Comparison of ENCODE assay signal across 14 cellular contexts in genomic region chr2:55235724-55236538, GRCh38. TPM values are rescaled to one million over a fixed set of nuclear protein-coding genes. Genes with fewer than 3 reads are reported as not detected.
DNase-seq lines count a peak whose midpoint lies in the region; ATAC-seq, FAIRE-seq and TF ChIP-seq lines count a peak whose summit lies in the region.
"Had no signal": no experiment of that assay in that cellular context is flagged by ENCODE, and none has a peak within 500 bp of the region (broad histone marks: within the 10 kb centered on the region; RNA-seq: fewer than 3 reads in every experiment).

No MANE protein-coding gene starts in this region.

- peaks cover 49% of the 10 kb centered on the region for H3K36me3 ChIP-seq in SK-N-MC (ENCODE audit: insufficient read depth, low read length)
- H3K36me3 ChIP-seq in pancreas: peaks cover 0 to 25% (median 0%) of the 10 kb centered on the region in 3 donors

- DNase-seq in activated CD4-positive, alpha-beta memory T cell treated with anti-CD3 and anti-CD28 coated beads for 36 hours: no peak
- no peak for DNase-seq in activated CD4-positive, alpha-beta memory T cell treated with anti-CD3 and anti-CD28 coated beads, Interleukin-2, amount 10 ng/mL, durations not matched to agents 7 days and 5 days
- peak; percentile 18 for DNase-seq in EH (ENCODE audit: low read depth)
- DNase-seq in SK-N-MC (ENCODE audit: low read depth, low spot score): no peak
- no peak for DNase-seq in naive thymus-derived CD8-positive, alpha-beta T cell
- no peak for DNase-seq in immature natural killer cell
- DNase-seq in pancreas: no peak
- no peak for DNase-seq in MV-4-11 (lab: John Stamatoyannopoulos, UW)
- DNase-seq: mesendoderm, NCI-H1436 treated with DMSO at 0.1 percent for 48 hours had no signal

- no peak overlapping the region for H3K4me3 ChIP-seq in SK-N-MC
- no peak overlapping the region for H3K4me3 ChIP-seq in pancreas
- H3K4me3 ChIP-seq: thoracic aorta had no signal

- peaks cover 48% of the 10 kb centered on the region for H3K36me3 Mint-ChIP-seq in activated CD4-positive, alpha-beta memory T cell treated with anti-CD3 and anti-CD28 coated beads for 36 hours
- H3K36me3 Mint-ChIP-seq in activated CD4-positive, alpha-beta memory T cell treated with anti-CD3 and anti-CD28 coated beads, Interleukin-2, amount 10 ng/mL, durations not matched to agents 7 days and 5 days (ENCODE audit: low read depth): peaks cover 48% of the 10 kb centered on the region
- peaks cover 6 to 64% (median 21%) of the 10 kb centered on the region in 3 donors for H3K36me3 Mint-ChIP-seq in naive thymus-derived CD8-positive, alpha-beta T cell
- H3K36me3 Mint-ChIP-seq in immature natural killer cell: peaks cover 6 to 22% (median 11%) of the 10 kb centered on the region in 3 donors

- ATAC-seq in naive thymus-derived CD8-positive, alpha-beta T cell: no peak
- no peak for ATAC-seq in pancreas

- FAIRE-seq in pancreas (lab: Jason Lieb, UNC): no peak
- FAIRE-seq: bronchial epithelial cell, frontal cortex had no signal

- no peak overlapping the region for H3K4me3 Mint-ChIP-seq in activated CD4-positive, alpha-beta memory T cell treated with anti-CD3 and anti-CD28 coated beads for 36 hours
- no peak overlapping the region for H3K4me3 Mint-ChIP-seq in activated CD4-positive, alpha-beta memory T cell treated with anti-CD3 and anti-CD28 coated beads, Interleukin-2, amount 10 ng/mL, durations not matched to agents 7 days and 5 days
- H3K4me3 Mint-ChIP-seq in naive thymus-derived CD8-positive, alpha-beta T cell: peak overlapping the region in 1 of 10 donors; percentile 7
- H3K4me3 Mint-ChIP-seq in immature natural killer cell: no peak overlapping the region

- H3K27ac ChIP-seq in SK-N-MC (peak overlapping the region; percentile 69), pancreas (no peak overlapping the region)
- H3K27ac ChIP-seq: thoracic aorta had no signal

- no peaks in the 10 kb centered on the region for H3K27me3 Mint-ChIP-seq in activated CD4-positive, alpha-beta memory T cell treated with anti-CD3 and anti-CD28 coated beads for 36 hours
- no peaks in the 10 kb centered on the region for H3K27me3 Mint-ChIP-seq in activated CD4-positive, alpha-beta memory T cell treated with anti-CD3 and anti-CD28 coated beads, Interleukin-2, amount 10 ng/mL, durations not matched to agents 7 days and 5 days
- no peaks in the 10 kb centered on the region for H3K27me3 Mint-ChIP-seq in naive thymus-derived CD8-positive, alpha-beta T cell
- H3K27me3 Mint-ChIP-seq in immature natural killer cell (ENCODE audit: low read depth in 3 of 3): peaks cover 13 to 17% (median 16%) of the 10 kb centered on the region in 3 donors
- H3K27me3 Mint-ChIP-seq: IgD-negative memory B cell had no signal

- peaks cover 32% of the 10 kb centered on the region for H3K4me1 Mint-ChIP-seq in activated CD4-positive, alpha-beta memory T cell treated with anti-CD3 and anti-CD28 coated beads for 36 hours (ENCODE audit: low read depth)
- H3K4me1 Mint-ChIP-seq in activated CD4-positive, alpha-beta memory T cell treated with anti-CD3 and anti-CD28 coated beads, Interleukin-2, amount 10 ng/mL, durations not matched to agents 7 days and 5 days: peaks cover 42% of the 10 kb centered on the region
- peaks cover 17 to 49% (median 37%) of the 10 kb centered on the region in 4 donors for H3K4me1 Mint-ChIP-seq in naive thymus-derived CD8-positive, alpha-beta T cell
- peaks cover 28 to 49% of the 10 kb centered on the region in 2 donors for H3K4me1 Mint-ChIP-seq in immature natural killer cell

- no peak overlapping the region for H3K9ac ChIP-seq in SK-N-MC (ENCODE audit: insufficient read length)

- H3K9me3 ChIP-seq in SK-N-MC (ENCODE audit: low read depth, low read length) (no peaks in the 10 kb centered on the region), pancreas (no peaks in the 10 kb centered on the region)
- H3K9me3 ChIP-seq: thoracic aorta had no signal

- POLR2A ChIA-PET in activated CD4-positive, alpha-beta memory T cell treated with anti-CD3 and anti-CD28 coated beads for 36 hours (lab: Charles Lee): interaction anchor here (1.0 kb wide), 1 partner anchor 13 kb away, joined by 4 read pairs; no protein-coding TSS in a partner anchor
- POLR2A ChIA-PET in activated CD4-positive, alpha-beta memory T cell treated with anti-CD3 and anti-CD28 coated beads, Interleukin-2, amount 10 ng/mL, durations not matched to agents 7 days and 5 days (lab: Charles Lee): interaction anchor here (2.6 kb wide), 1 partner anchor 12 kb away, joined by 12 read pairs; no protein-coding TSS in a partner anchor
- POLR2A ChIA-PET in naive thymus-derived CD8-positive, alpha-beta T cell (lab: Charles Lee): no interaction called here

- H3K27me3 ChIP-seq in pancreas: no peaks in the 10 kb centered on the region

- H3K27ac Mint-ChIP-seq in activated CD4-positive, alpha-beta memory T cell treated with anti-CD3 and anti-CD28 coated beads for 36 hours: peak overlapping the region; percentile 94
- H3K27ac Mint-ChIP-seq in activated CD4-positive, alpha-beta memory T cell treated with anti-CD3 and anti-CD28 coated beads, Interleukin-2, amount 10 ng/mL, durations not matched to agents 7 days and 5 days: no peak overlapping the region
- H3K27ac Mint-ChIP-seq in naive thymus-derived CD8-positive, alpha-beta T cell: peak overlapping the region in 8 of 10 donors; percentile 12 to 100 (median 24)
- peak overlapping the region in 3 of 6 donors; percentile 34 to 100 (median 62) for H3K27ac Mint-ChIP-seq in immature natural killer cell

- intact Hi-C loops in activated CD4-positive, alpha-beta memory T cell treated with anti-CD3 and anti-CD28 coated beads for 36 hours (cut with micrococcal nuclease): no loop called here
- intact Hi-C loops in pancreas (cut with DNase I): no loop called here

- CTCF ChIA-PET in activated CD4-positive, alpha-beta memory T cell treated with anti-CD3 and anti-CD28 coated beads for 36 hours (lab: Charles Lee): no interaction called here
- CTCF ChIA-PET in activated CD4-positive, alpha-beta memory T cell treated with anti-CD3 and anti-CD28 coated beads, Interleukin-2, amount 10 ng/mL, durations not matched to agents 7 days and 5 days (lab: Charles Lee): no interaction called here

- H3K9me3 Mint-ChIP-seq in activated CD4-positive, alpha-beta memory T cell treated with anti-CD3 and anti-CD28 coated beads for 36 hours: no peaks in the 10 kb centered on the region
- no peaks in the 10 kb centered on the region for H3K9me3 Mint-ChIP-seq in activated CD4-positive, alpha-beta memory T cell treated with anti-CD3 and anti-CD28 coated beads, Interleukin-2, amount 10 ng/mL, durations not matched to agents 7 days and 5 days
- no peaks in the 10 kb centered on the region for H3K9me3 Mint-ChIP-seq in naive thymus-derived CD8-positive, alpha-beta T cell
- no peaks in the 10 kb centered on the region for H3K9me3 Mint-ChIP-seq in immature natural killer cell
- H3K9me3 Mint-ChIP-seq: IgD-negative memory B cell had no signal

- 58 to 63% methylated on average over 3 of the region's 3 CpGs for WGBS in pancreas, 2 donors

- no peak for TF ChIP-seq CTCF in pancreas (IDR thresholded peaks at IDR 0.05)

- H3K4me1 ChIP-seq in pancreas: peaks cover 0 to 21% (median 16%) of the 10 kb centered on the region in 3 donors

RNA-seq across cellular contexts. Expression of gene RPS27A, which starts 3.4 kb away (rescaled TPM):
- 1,000 to 10,000 TPM; 1,372 to 1,402 TPM for total RNA-seq in activated CD4-positive, alpha-beta memory T cell treated with anti-CD3 and anti-CD28 coated beads for 36 hours
- total RNA-seq in activated CD4-positive, alpha-beta memory T cell treated with anti-CD3 and anti-CD28 coated beads, Interleukin-2, amount 10 ng/mL, durations not matched to agents 7 days and 5 days: 100 to 1,000 TPM; 869 to 878 TPM
- total RNA-seq in naive thymus-derived CD8-positive, alpha-beta T cell: 1,000 to 10,000 TPM; 2,217 to 2,293 TPM
- 1,000 to 10,000 TPM; 3,712 to 4,384 (median 4,215) TPM for polyA plus RNA-seq in naive thymus-derived CD8-positive, alpha-beta T cell
- polyA plus RNA-seq in immature natural killer cell (1,000 to 10,000 TPM; 1,176 to 2,389 (median 1,755) TPM), pancreas (1,000 to 10,000 TPM in 1 of 2 donors, 100 to 1,000 TPM in 1; 587 to 1,369 TPM)
- 100 to 1,000 TPM; 501 to 776 (median 622) TPM for total RNA-seq in pancreas

RNA-seq across cellular contexts. Expression of gene CLHC1, which starts 3.8 kb away (rescaled TPM):
- 1 to 10 TPM; 5.5 to 7.5 TPM for total RNA-seq in activated CD4-positive, alpha-beta memory T cell treated with anti-CD3 and anti-CD28 coated beads for 36 hours
- total RNA-seq in activated CD4-positive, alpha-beta memory T cell treated with anti-CD3 and anti-CD28 coated beads, Interleukin-2, amount 10 ng/mL, durations not matched to agents 7 days and 5 days: 1 to 10 TPM; 7.5 to 8.3 TPM
- total RNA-seq in naive thymus-derived CD8-positive, alpha-beta T cell: 10 to 100 TPM; 29.1 to 34.2 TPM
- polyA plus RNA-seq in naive thymus-derived CD8-positive, alpha-beta T cell: 1 to 10 TPM; 1.8 to 3.5 (median 2.2) TPM
- polyA plus RNA-seq in immature natural killer cell (1 to 10 TPM in 2 of 3 donors, not detected in 1; 2.0 to 2.9 TPM), pancreas (10 to 100 TPM in 1 of 2 donors, 1 to 10 TPM in 1; 8.1 to 20.0 TPM)
- 1 to 10 TPM; 2.9 to 10.0 (median 6.0) TPM for total RNA-seq in pancreas

RNA-seq across cellular contexts. Expression of gene MTIF2, which starts 33.1 kb away (rescaled TPM):
- 10 to 100 TPM; 42.7 to 43.2 TPM for total RNA-seq in activated CD4-positive, alpha-beta memory T cell treated with anti-CD3 and anti-CD28 coated beads for 36 hours
- 10 to 100 TPM; 25.6 to 26.5 TPM for total RNA-seq in activated CD4-positive, alpha-beta memory T cell treated with anti-CD3 and anti-CD28 coated beads, Interleukin-2, amount 10 ng/mL, durations not matched to agents 7 days and 5 days
- 10 to 100 TPM; 41.3 to 44.2 TPM for total RNA-seq in naive thymus-derived CD8-positive, alpha-beta T cell
- polyA plus RNA-seq in naive thymus-derived CD8-positive, alpha-beta T cell: 10 to 100 TPM; 15.6 to 20.6 (median 16.8) TPM
- 10 to 100 TPM in 2 of 3 donors, 1 to 10 TPM in 1; 5.2 to 17.7 (median 10.6) TPM for polyA plus RNA-seq in immature natural killer cell
- 10 to 100 TPM; 13.6 to 22.9 (median 16.7) TPM for total RNA-seq in pancreas
- polyA plus RNA-seq in pancreas: 10 to 100 TPM; 16.2 to 20.6 TPM
